ENCODE assay signal across 1 cellular context in genomic region chr5:131528682-131529081, GRCh38.
A peak's percentile ranks its signal among the peaks of the same experiment; 100 is the strongest.
TF ChIP-seq lines count a peak whose summit lies in the region.

No MANE protein-coding gene starts in this region.

TF ChIP-seq in K562, 482 proteins besides CTCF, POLR2A, EP300 and RAD21 (continued from another document and continues in another):
- TF ChIP-seq VEZF1 (CRISPR knock-in tag; IDR thresholded peaks at IDR 0.05) (no peak), HMG20B (CRISPR knock-in tag; IDR thresholded peaks at IDR 0.05) (no peak), TAF9B (IDR thresholded peaks at IDR 0.05; ENCODE audit: partially characterized antibody) (peak; percentile 26), PREB (CRISPR knock-in tag; IDR thresholded peaks at IDR 0.05) (no peak), ZNF76 (CRISPR knock-in tag; IDR thresholded peaks at IDR 0.05; ENCODE audit: borderline replicate concordance) (no peak), ATF7 (IDR thresholded peaks at IDR 0.05) (0 out of 2 replicates have a peak, but pooled peaks have one; percentile 40), DPF2 (IDR thresholded peaks at IDR 0.05) (peak; percentile 61), CREM (IDR thresholded peaks at IDR 0.05; ENCODE audit: low read depth) (peak; percentile 38), MEIS2 (IDR thresholded peaks at IDR 0.05; ENCODE audit: partially characterized antibody) (peak; percentile 90), ZBTB49 (CRISPR knock-in tag; IDR thresholded peaks at IDR 0.05; ENCODE audit: borderline replicate concordance) (no peak), TOE1 (IDR thresholded peaks at IDR 0.05; ENCODE audit: borderline replicate concordance) (no peak), TOE1 (CRISPR knock-in tag; IDR thresholded peaks at IDR 0.05; ENCODE audit: borderline replicate concordance, low read depth) (no peak), ETV1 (tag; conservative IDR thresholded peaks at IDR 0.05; ENCODE audit: low read depth) (peak; percentile 37; the same call in 1 of the 2 replicates), CTBP1 (IDR thresholded peaks at IDR 0.05; ENCODE audit: borderline replicate concordance) (peak; percentile 36; the same call in 1 of the 2 replicates), DACH1 (IDR thresholded peaks at IDR 0.05; ENCODE audit: partially characterized antibody) (peak; percentile 89), MECOM (CRISPR knock-in tag; IDR thresholded peaks at IDR 0.05) (no peak), PURB (CRISPR knock-in tag; IDR thresholded peaks at IDR 0.05; ENCODE audit: low read depth) (no peak), ZNF79 (CRISPR knock-in tag; IDR thresholded peaks at IDR 0.05; ENCODE audit: low read depth) (no peak), TEAD4 (IDR thresholded peaks at IDR 0.05; ENCODE audit: low read length) (peak; percentile 65), TEAD4 (CRISPR knock-in tag; IDR thresholded peaks at IDR 0.05; ENCODE audit: borderline replicate concordance) (no peak), ZNF740 (CRISPR knock-in tag; IDR thresholded peaks at IDR 0.05) (no peak), ZNF740 (tag; IDR thresholded peaks at IDR 0.05) (no peak), ZNF609 (CRISPR knock-in tag; IDR thresholded peaks at IDR 0.05; ENCODE audit: borderline replicate concordance) (0 out of 2 replicates have a peak, but pooled peaks have one; percentile 46), POLR3A (IDR thresholded peaks at IDR 0.05; ENCODE audit: borderline replicate concordance, extremely low read depth, insufficient read depth, insufficient read length) (no peak), CBFA2T3 (IDR thresholded peaks at IDR 0.05) (peak; percentile 89), C11orf30 (IDR thresholded peaks at IDR 0.05; ENCODE audit: low read depth) (no peak), MYNN (IDR thresholded peaks at IDR 0.05) (peak; percentile 51; the same call in 1 of the 2 replicates), MYNN (CRISPR knock-in tag; IDR thresholded peaks at IDR 0.05) (no peak), HMBOX1 (IDR thresholded peaks at IDR 0.05) (peak; percentile 67; the same call in 1 of the 2 replicates), SMARCA4 (IDR thresholded peaks at IDR 0.05) (peak; percentile 53), GABPA (tag; conservative IDR thresholded peaks at IDR 0.05; ENCODE audit: low read depth) (no peak), TFAP4 (CRISPR knock-in tag; IDR thresholded peaks at IDR 0.05; ENCODE audit: borderline replicate concordance) (peak; percentile 74), NCOR1 (IDR thresholded peaks at IDR 0.05) (peak; percentile 49; the same call in 1 of the 2 replicates), BDP1 (IDR thresholded peaks at IDR 0.05; ENCODE audit: insufficient read depth, insufficient read length) (no peak), ZKSCAN1 (IDR thresholded peaks at IDR 0.05; ENCODE audit: low read depth, low read length) (no peak), DNMT1 (IDR thresholded peaks at IDR 0.05) (no peak), PKNOX1 (IDR thresholded peaks at IDR 0.05) (peak; percentile 76), HDAC2 (IDR thresholded peaks at IDR 0.05) (peak; percentile 84), MIER1 (IDR thresholded peaks at IDR 0.05; ENCODE audit: low read depth) (no peak), CGGBP1 (CRISPR knock-in tag; IDR thresholded peaks at IDR 0.05) (no peak), NR3C1 (CRISPR knock-in tag; IDR thresholded peaks at IDR 0.05) (no peak), EHMT2 (IDR thresholded peaks at IDR 0.05) (0 out of 2 replicates have a peak, but pooled peaks have one; percentile 34), GTF2E2 (tag; IDR thresholded peaks at IDR 0.05) (no peak), ZNF280A (IDR thresholded peaks at IDR 0.05; ENCODE audit: low read depth, partially characterized antibody) (no peak), ZNF232 (CRISPR knock-in tag; IDR thresholded peaks at IDR 0.05) (no peak), ZNF124 (CRISPR knock-in tag; IDR thresholded peaks at IDR 0.05) (no peak), RCOR1 (IDR thresholded peaks at IDR 0.05; ENCODE audit: borderline replicate concordance in 1 of 2, low read depth in 2 of 2, low read length in 2 of 2) (peak in 1 of 2 experiments; percentile 95; a peak in 3 of 4 replicates), THAP7 (CRISPR knock-in tag; IDR thresholded peaks at IDR 0.05) (no peak), ZNF347 (CRISPR knock-in tag; IDR thresholded peaks at IDR 0.05; ENCODE audit: low read depth) (no peak), LEF1 (IDR thresholded peaks at IDR 0.05) (peak; percentile 33; the same call in 1 of the 2 replicates), ZNF324 (CRISPR knock-in tag; IDR thresholded peaks at IDR 0.05) (no peak), ZNF445 (CRISPR knock-in tag; IDR thresholded peaks at IDR 0.05; ENCODE audit: low read depth) (no peak), ZNF263 (CRISPR knock-in tag; IDR thresholded peaks at IDR 0.05; ENCODE audit: borderline replicate concordance) (peak; percentile 97), MTA3 (IDR thresholded peaks at IDR 0.05; ENCODE audit: borderline replicate concordance) (no peak), HLTF (IDR thresholded peaks at IDR 0.05) (no peak), HIVEP1 (CRISPR knock-in tag; IDR thresholded peaks at IDR 0.05) (no peak), SAFB (IDR thresholded peaks at IDR 0.05; ENCODE audit: borderline replicate concordance, low read depth, low read length) (no peak)
